1 cellular context compared by ENCODE assay signal in genomic region chr2:203042178-203042577, GRCh38.
TF ChIP-seq lines count a peak whose summit lies in the region.

No MANE protein-coding gene starts in this region.

TF ChIP-seq in GM23338, 12 proteins besides CTCF, POLR2A, EP300 and RAD21 (continued from another document):
- TF ChIP-seq ZNF462 (CRISPR knock-in tag; IDR thresholded peaks at IDR 0.05) (no peak), ZNF114 (CRISPR knock-in tag; IDR thresholded peaks at IDR 0.05) (no peak), EZH2 (IDR thresholded peaks at IDR 0.05; ENCODE audit: low read depth, unreplicated experiment) (no peak), STAT1 (IDR thresholded peaks at IDR 0.05; ENCODE audit: unreplicated experiment) (no peak), POLR2AphosphoS5 (IDR thresholded peaks at IDR 0.05; ENCODE audit: low read depth) (no peak), ZNF331 (CRISPR knock-in tag; IDR thresholded peaks at IDR 0.05; ENCODE audit: low read depth) (no peak), ETS1 (IDR thresholded peaks at IDR 0.05) (no peak), NANOG (IDR thresholded peaks at IDR 0.05; ENCODE audit: borderline replicate concordance) (no peak), CREB1 (CRISPR knock-in tag; IDR thresholded peaks at IDR 0.05; ENCODE audit: low read depth) (no peak), EZH2phosphoT487 (IDR thresholded peaks at IDR 0.05; ENCODE audit: unreplicated experiment) (no peak)
- TF ChIP-seq, protein P1, sequence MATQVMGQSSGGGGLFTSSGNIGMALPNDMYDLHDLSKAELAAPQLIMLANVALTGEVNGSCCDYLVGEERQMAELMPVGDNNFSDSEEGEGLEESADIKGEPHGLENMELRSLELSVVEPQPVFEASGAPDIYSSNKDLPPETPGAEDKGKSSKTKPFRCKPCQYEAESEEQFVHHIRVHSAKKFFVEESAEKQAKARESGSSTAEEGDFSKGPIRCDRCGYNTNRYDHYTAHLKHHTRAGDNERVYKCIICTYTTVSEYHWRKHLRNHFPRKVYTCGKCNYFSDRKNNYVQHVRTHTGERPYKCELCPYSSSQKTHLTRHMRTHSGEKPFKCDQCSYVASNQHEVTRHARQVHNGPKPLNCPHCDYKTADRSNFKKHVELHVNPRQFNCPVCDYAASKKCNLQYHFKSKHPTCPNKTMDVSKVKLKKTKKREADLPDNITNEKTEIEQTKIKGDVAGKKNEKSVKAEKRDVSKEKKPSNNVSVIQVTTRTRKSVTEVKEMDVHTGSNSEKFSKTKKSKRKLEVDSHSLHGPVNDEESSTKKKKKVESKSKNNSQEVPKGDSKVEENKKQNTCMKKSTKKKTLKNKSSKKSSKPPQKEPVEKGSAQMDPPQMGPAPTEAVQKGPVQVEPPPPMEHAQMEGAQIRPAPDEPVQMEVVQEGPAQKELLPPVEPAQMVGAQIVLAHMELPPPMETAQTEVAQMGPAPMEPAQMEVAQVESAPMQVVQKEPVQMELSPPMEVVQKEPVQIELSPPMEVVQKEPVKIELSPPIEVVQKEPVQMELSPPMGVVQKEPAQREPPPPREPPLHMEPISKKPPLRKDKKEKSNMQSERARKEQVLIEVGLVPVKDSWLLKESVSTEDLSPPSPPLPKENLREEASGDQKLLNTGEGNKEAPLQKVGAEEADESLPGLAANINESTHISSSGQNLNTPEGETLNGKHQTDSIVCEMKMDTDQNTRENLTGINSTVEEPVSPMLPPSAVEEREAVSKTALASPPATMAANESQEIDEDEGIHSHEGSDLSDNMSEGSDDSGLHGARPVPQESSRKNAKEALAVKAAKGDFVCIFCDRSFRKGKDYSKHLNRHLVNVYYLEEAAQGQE (IDR thresholded peaks at IDR 0.05; ENCODE audit: unreplicated experiment) = no peak
